Comparison of ENCODE assay signal across 17 cellular contexts in genomic region chr13:40559915-40560314, GRCh38.
A peak's percentile ranks its signal among the peaks of the same experiment; 100 is the strongest.
DNase-seq lines count a peak whose midpoint lies in the region; ATAC-seq and TF ChIP-seq lines count a peak whose summit lies in the region.
"Had no signal": no experiment of that assay in that cellular context is flagged by ENCODE, and none has a peak within 500 bp of the region (broad histone marks: within the 10 kb centered on the region; RNA-seq: fewer than 3 reads in every experiment).

No MANE protein-coding gene starts in this region.

- peak overlapping the region; percentile 69 for H3K27ac Mint-ChIP-seq in activated naive CD8-positive, alpha-beta T cell
- H3K27ac Mint-ChIP-seq in activated naive CD8-positive, alpha-beta T cell treated with anti-CD3 and anti-CD28 coated beads for 36 hours, result no peak overlapping the region
- peak overlapping the region; percentile 32 for H3K27ac Mint-ChIP-seq in activated B cell treated with CpG ODN at 0.5 μM for 24 hours
- no peak overlapping the region for H3K27ac Mint-ChIP-seq in stimulated activated effector memory CD8-positive, alpha-beta T cell treated with anti-CD3 and anti-CD28 coated beads, Interleukin-12 subunit alpha, Interleukin-12 subunit beta, amount 100 ng/mL, for 72 hours
- H3K27ac Mint-ChIP-seq: B cell, GM23338, HFFc6 had no signal

- CTCF ChIA-PET in activated B cell treated with CpG ODN at 0.5 μM for 24 hours (lab: Charles Lee), result no interaction called here

- H3K27me3 Mint-ChIP-seq in activated naive CD8-positive, alpha-beta T cell, result no peaks in the 10 kb centered on the region
- no peaks in the 10 kb centered on the region for H3K27me3 Mint-ChIP-seq in activated naive CD8-positive, alpha-beta T cell treated with anti-CD3 and anti-CD28 coated beads for 36 hours
- H3K27me3 Mint-ChIP-seq in activated B cell treated with CpG ODN at 0.5 μM for 24 hours, result no peaks in the 10 kb centered on the region
- H3K27me3 Mint-ChIP-seq: B cell had no signal

- POLR2A ChIA-PET in activated B cell treated with CpG ODN at 0.5 μM for 24 hours (lab: Charles Lee), result no interaction called here

- 97 to 99% methylated on average over 9 of the region's 9 CpGs for WGBS in thyroid gland, 2 donors

- peaks cover 88% of the 10 kb centered on the region for H3K4me1 Mint-ChIP-seq in activated naive CD8-positive, alpha-beta T cell (ENCODE audit: low read depth)
- peaks cover 74% of the 10 kb centered on the region for H3K4me1 Mint-ChIP-seq in activated naive CD8-positive, alpha-beta T cell treated with anti-CD3 and anti-CD28 coated beads for 36 hours
- peaks cover 83% of the 10 kb centered on the region for H3K4me1 Mint-ChIP-seq in activated B cell treated with CpG ODN at 0.5 μM for 24 hours
- peaks cover 62% of the 10 kb centered on the region for H3K4me1 Mint-ChIP-seq in stimulated activated effector memory CD8-positive, alpha-beta T cell treated with anti-CD3 and anti-CD28 coated beads, Interleukin-12 subunit alpha, Interleukin-12 subunit beta, amount 100 ng/mL, for 72 hours

- H3K36me3 ChIP-seq in mucosa of descending colon (ENCODE audit: low read depth), result no peaks in the 10 kb centered on the region
- H3K36me3 ChIP-seq in thyroid gland, result peaks cover 0 to 5% of the 10 kb centered on the region in 2 donors
- H3K36me3 ChIP-seq in H7 (replicated peaks; ENCODE audit: control insufficient read depth, insufficient read depth, low read length), result peaks cover 11% of the 10 kb centered on the region

- no peak for TF ChIP-seq CTCF in activated B cell treated with CpG ODN at 0.5 μM for 24 hours (IDR thresholded peaks at IDR 0.05)
- no peak for TF ChIP-seq CTCF in mucosa of descending colon (IDR thresholded peaks at IDR 0.05)
- no peak for TF ChIP-seq CTCF in thyroid gland (IDR thresholded peaks at IDR 0.05)

- H3K4me3 ChIP-seq in mucosa of descending colon (no peak overlapping the region), thyroid gland (replicated peaks in 1 of 3) (no peak overlapping the region), H7 (ENCODE audit: insufficient read depth, low read depth, low read length) (no peak overlapping the region)
- H3K4me3 ChIP-seq: BLaER1 treated with 17β-estradiol and CSF1 and Interleukin-3, amounts not matched to agents 10 nM and 100 nM; GM23338 had no signal

- H3K27me3 ChIP-seq in thyroid gland (no peaks in the 10 kb centered on the region), H7 (ENCODE audit: control insufficient read depth, insufficient read depth, low read length) (no peaks in the 10 kb centered on the region)

- H3K4me3 Mint-ChIP-seq in activated naive CD8-positive, alpha-beta T cell, result no peak overlapping the region
- no peak overlapping the region for H3K4me3 Mint-ChIP-seq in activated naive CD8-positive, alpha-beta T cell treated with anti-CD3 and anti-CD28 coated beads for 36 hours
- no peak overlapping the region for H3K4me3 Mint-ChIP-seq in activated B cell treated with CpG ODN at 0.5 μM for 24 hours
- no peak overlapping the region for H3K4me3 Mint-ChIP-seq in stimulated activated effector memory CD8-positive, alpha-beta T cell treated with anti-CD3 and anti-CD28 coated beads, Interleukin-12 subunit alpha, Interleukin-12 subunit beta, amount 100 ng/mL, for 72 hours
- H3K4me3 Mint-ChIP-seq: B cell, GM23338, HFFc6 had no signal

- H3K4me1 ChIP-seq in mucosa of descending colon (ENCODE audit: low read depth) (no peaks in the 10 kb centered on the region), thyroid gland (peaks cover 64 to 68% of the 10 kb centered on the region in 2 donors)

- ATAC-seq in activated B cell treated with CpG ODN at 0.5 μM for 24 hours (ENCODE audit: low read depth) (no peak), mucosa of descending colon (peak; percentile 61), HG02938 (IDR thresholded peaks at IDR 0.05; ENCODE audit: unreplicated experiment) (no peak)
- no peak for ATAC-seq in stimulated activated effector memory CD8-positive, alpha-beta T cell treated with anti-CD3 and anti-CD28 coated beads, Interleukin-12 subunit alpha, Interleukin-12 subunit beta, amount 100 ng/mL, for 72 hours
- ATAC-seq: GM23338, HCT116 had no signal

- DNase-seq in activated naive CD8-positive, alpha-beta T cell treated with anti-CD3 and anti-CD28 coated beads for 36 hours, result no peak
- no peak for DNase-seq in activated B cell treated with CpG ODN at 0.5 μM for 24 hours
- DNase-seq in mucosa of descending colon, result no peak
- no peak for DNase-seq in thyroid gland
- DNase-seq in stimulated activated effector memory CD8-positive, alpha-beta T cell treated with anti-CD3 and anti-CD28 coated beads, Interleukin-12 subunit alpha, Interleukin-12 subunit beta, amount 100 ng/mL, for 72 hours (ENCODE audit: low spot score in 2 of 2), result no peak
- DNase-seq in H7, result no peak
- DNase-seq: Caco-2, DMS153, DMS79 treated with DMSO at 0.1 percent for 48 hours, GF-D8, HFFc6 had no signal

- H3K27ac ChIP-seq in thyroid gland, result peak overlapping the region in 2 of 3 donors; percentile 15 to 67
- H3K27ac ChIP-seq: BLaER1 treated with 17β-estradiol and CSF1 and Interleukin-3, amounts not matched to agents 10 nM and 100 nM had no signal

- peaks cover 4% of the 10 kb centered on the region for H3K9me3 Mint-ChIP-seq in activated naive CD8-positive, alpha-beta T cell (ENCODE audit: low read depth)
- H3K9me3 Mint-ChIP-seq in activated naive CD8-positive, alpha-beta T cell treated with anti-CD3 and anti-CD28 coated beads for 36 hours, result peaks cover 5% of the 10 kb centered on the region
- no peaks in the 10 kb centered on the region for H3K9me3 Mint-ChIP-seq in activated B cell treated with CpG ODN at 0.5 μM for 24 hours
- no peaks in the 10 kb centered on the region for H3K9me3 Mint-ChIP-seq in stimulated activated effector memory CD8-positive, alpha-beta T cell treated with anti-CD3 and anti-CD28 coated beads, Interleukin-12 subunit alpha, Interleukin-12 subunit beta, amount 100 ng/mL, for 72 hours
- H3K9me3 Mint-ChIP-seq: GM23338, HFFc6 had no signal

- intact Hi-C loops in activated B cell treated with CpG ODN at 0.5 μM for 24 hours (cut with micrococcal nuclease) (loop anchor here (5.0 kb wide), 1 partner anchor 493 kb away; no protein-coding TSS in a partner anchor), mucosa of descending colon (cut with DNase I, micrococcal nuclease) (no loop called here), thyroid gland (cut with DNase I) (loop anchor here (10.0 kb wide), 1 partner anchor 105 kb away; the partner anchor contains the start of gene FOXO1)

- no peak for TF ChIP-seq POLR2A in thyroid gland (IDR thresholded peaks at IDR 0.05)

- H3K9me3 ChIP-seq in mucosa of descending colon, result no peaks in the 10 kb centered on the region
- no peaks in the 10 kb centered on the region for H3K9me3 ChIP-seq in thyroid gland
- H3K9me3 ChIP-seq: Caco-2 had no signal

- H3K36me3 Mint-ChIP-seq in activated naive CD8-positive, alpha-beta T cell, result peaks cover 26% of the 10 kb centered on the region
- H3K36me3 Mint-ChIP-seq in activated naive CD8-positive, alpha-beta T cell treated with anti-CD3 and anti-CD28 coated beads for 36 hours, result peaks cover 50% of the 10 kb centered on the region
- H3K36me3 Mint-ChIP-seq in activated B cell treated with CpG ODN at 0.5 μM for 24 hours (ENCODE audit: low read depth), result peaks cover 60% of the 10 kb centered on the region
- H3K36me3 Mint-ChIP-seq in stimulated activated effector memory CD8-positive, alpha-beta T cell treated with anti-CD3 and anti-CD28 coated beads, Interleukin-12 subunit alpha, Interleukin-12 subunit beta, amount 100 ng/mL, for 72 hours, result peaks cover 45% of the 10 kb centered on the region

Comparison
In these comparisons a context has a peak if more than half of its experiments do, and no peak if none do; other contexts are left out.
1. H3K27ac Mint-ChIP-seq: peak in activated naive CD8-positive, alpha-beta T cell (single experiment) and activated B cell treated with CpG ODN at 0.5 μM for 24 hours (single experiment); none in activated naive CD8-positive, alpha-beta T cell treated with anti-CD3 and anti-CD28 coated beads for 36 hours (single experiment) and stimulated activated effector memory CD8-positive, alpha-beta T cell treated with anti-CD3 and anti-CD28 coated beads, Interleukin-12 subunit alpha, Interleukin-12 subunit beta, amount 100 ng/mL, for 72 hours (single experiment).
2. intact Hi-C loops: an anchor here in activated B cell treated with CpG ODN at 0.5 μM for 24 hours (5.0 kb wide) and thyroid gland (10.0 kb wide); none called in mucosa of descending colon.